In the genomic region with DNA sequence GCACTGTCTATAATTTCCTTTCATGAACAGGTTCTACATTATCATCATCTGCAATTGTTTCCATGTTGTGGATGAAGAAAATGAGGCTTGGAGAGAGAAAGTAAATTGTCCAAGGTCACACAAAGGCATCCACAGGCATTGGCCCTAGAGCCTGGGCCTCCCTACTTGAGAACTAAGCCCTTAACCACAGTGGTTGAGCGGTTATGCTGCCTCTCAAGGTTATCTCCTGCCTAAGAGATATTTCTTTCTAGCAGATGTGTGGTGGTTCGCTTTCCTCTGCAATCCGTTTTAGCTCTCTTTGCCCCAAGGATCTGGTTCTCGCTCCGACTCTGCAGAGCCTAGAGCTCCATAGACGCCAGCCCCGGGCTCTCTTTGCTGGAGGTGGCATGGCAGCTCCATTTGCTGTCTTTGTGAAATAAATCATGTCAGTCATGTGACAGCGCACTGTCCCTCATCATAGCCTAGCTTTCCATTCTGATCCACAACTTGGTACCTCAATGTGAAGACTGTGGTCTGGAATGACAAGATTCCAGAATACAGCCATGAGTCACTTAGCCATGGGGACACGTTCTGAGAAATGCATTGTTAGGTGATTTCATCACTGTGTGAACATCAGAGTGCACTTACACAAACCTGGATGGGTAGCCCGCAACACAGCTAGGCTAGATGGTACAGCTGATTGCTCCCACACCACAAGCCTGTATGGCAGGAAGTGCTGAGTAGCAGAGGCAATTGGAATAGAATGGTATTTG, we compare ENCODE assay signal across 11 cellular contexts. TPM values are rescaled to one million over a fixed set of nuclear protein-coding genes. Genes with fewer than 3 reads are reported as not detected.
DNase-seq lines count a peak whose midpoint lies in the region; ATAC-seq and TF ChIP-seq lines count a peak whose summit lies in the region.
"Had no signal": no experiment of that assay in that cellular context is flagged by ENCODE, and none has a peak within 500 bp of the region (broad histone marks: within the 10 kb centered on the region; RNA-seq: fewer than 3 reads in every experiment).

No MANE protein-coding gene starts in this region.

- H3K27me3 Mint-ChIP-seq in CD14-positive monocyte (ENCODE audit: low read depth in 3 of 3): peaks cover 1 to 4% (median 3%) of the 10 kb centered on the region in 3 donors
- peaks cover 24% of the 10 kb centered on the region for H3K27me3 Mint-ChIP-seq in T-helper 17 cell
- peaks cover 4% of the 10 kb centered on the region for H3K27me3 Mint-ChIP-seq in glutamatergic neuron (ENCODE audit: unreplicated experiment)

- H3K4me1 Mint-ChIP-seq in CD14-positive monocyte: peaks cover 64% of the 10 kb centered on the region
- peaks cover 12% of the 10 kb centered on the region for H3K4me1 Mint-ChIP-seq in T-helper 17 cell
- H3K4me1 Mint-ChIP-seq in glutamatergic neuron (ENCODE audit: low read depth, unreplicated experiment): peaks cover 7% of the 10 kb centered on the region

- H3K4me3 Mint-ChIP-seq in CD14-positive monocyte: no peak overlapping the region
- H3K4me3 Mint-ChIP-seq in T-helper 17 cell: no peak overlapping the region
- H3K4me3 Mint-ChIP-seq in glutamatergic neuron (ENCODE audit: unreplicated experiment): no peak overlapping the region
- H3K4me3 Mint-ChIP-seq: activated naive CD4-positive, alpha-beta T cell treated with anti-CD3 and anti-CD28 coated beads for 36 hours had no signal

- H3K36me3 Mint-ChIP-seq in CD14-positive monocyte: peaks cover 22 to 26% of the 10 kb centered on the region in 2 donors
- peaks cover 2% of the 10 kb centered on the region for H3K36me3 Mint-ChIP-seq in T-helper 17 cell (ENCODE audit: low read depth)
- peaks cover 12% of the 10 kb centered on the region for H3K36me3 Mint-ChIP-seq in glutamatergic neuron (ENCODE audit: unreplicated experiment)

- H3K9me3 Mint-ChIP-seq in CD14-positive monocyte (peaks cover 0 to 10% (median 6%) of the 10 kb centered on the region in 7 donors), glutamatergic neuron (ENCODE audit: unreplicated experiment) (no peaks in the 10 kb centered on the region)

- no peaks in the 10 kb centered on the region for H3K9me3 ChIP-seq in T-helper 17 cell (ENCODE audit: control insufficient read depth, low read length, poor library complexity, severe bottlenecking)

- ATAC-seq in T-helper 17 cell (peak; percentile 71), GM19035 (IDR thresholded peaks at IDR 0.05; ENCODE audit: unreplicated experiment) (no peak)

- intact Hi-C loops in CD14-positive monocyte (cut with micrococcal nuclease): no loop called here

- DNase-seq in CD14-positive monocyte (ENCODE audit: low spot score) (peak; percentile 68), HT-29 (ENCODE audit: low spot score) (peak; percentile 14), T-helper 17 cell (no peak), glutamatergic neuron (no peak), DMS114 treated with DMSO at 0.1 percent for 48 hours (lab: John Stamatoyannopoulos, UW; ENCODE audit: unreplicated experiment) (no peak), GDM1 (lab: John Stamatoyannopoulos, UW) (no peak), cerebellar cortex (ENCODE audit: low spot score) (no peak)
- DNase-seq: activated naive CD4-positive, alpha-beta T cell treated with anti-CD3 and anti-CD28 coated beads for 36 hours; Karpas-422; NCI-H526 treated with DMSO at 0.1 percent for 48 hours had no signal

- H3K27ac Mint-ChIP-seq in CD14-positive monocyte (peak overlapping the region; percentile 78 to 95 (median 92)), T-helper 17 cell (no peak overlapping the region), glutamatergic neuron (ENCODE audit: unreplicated experiment) (peak overlapping the region; percentile 9)
- H3K27ac Mint-ChIP-seq: activated naive CD4-positive, alpha-beta T cell treated with anti-CD3 and anti-CD28 coated beads for 36 hours had no signal

- TF ChIP-seq CTCF in CD14-positive monocyte (IDR thresholded peaks at IDR 0.05) (no peak), glutamatergic neuron (IDR thresholded peaks at IDR 0.05; ENCODE audit: partially characterized antibody, unreplicated experiment) (no peak)

RNA-seq across cellular contexts. Expression of gene RPS6KA4, which starts 27.2 kb away (rescaled TPM):
- 10 to 100 TPM; 16.2 to 24.5 TPM for polyA plus RNA-seq in CD14-positive monocyte
- total RNA-seq in HT-29 (2014; rRNA removed; shearing (Covaris generic)): 149 and 158 TPM in 2 replicates
- total RNA-seq in T-helper 17 cell: 10 to 100 TPM; 21.5 to 26.1 TPM
- total RNA-seq in glutamatergic neuron (ENCODE audit: unreplicated experiment): 3.2 TPM

RNA-seq across cellular contexts. Expression of gene CCDC88B, which starts 46.1 kb away (rescaled TPM):
- polyA plus RNA-seq in CD14-positive monocyte: 10 to 100 TPM in 1 of 2 donors, 1 to 10 TPM in 1; 8.2 to 18.9 TPM
- total RNA-seq in HT-29 (2014; rRNA removed; shearing (Covaris generic)): 11.4 and 12.8 TPM in 2 replicates
- total RNA-seq in T-helper 17 cell (100 to 1,000 TPM; 111 to 153 TPM), glutamatergic neuron (ENCODE audit: unreplicated experiment) (83.6 TPM)

Comparison
In these comparisons a context has a peak if more than half of its experiments do, and no peak if none do; other contexts are left out.
1. DNase-seq: peak in CD14-positive monocyte (single experiment) and HT-29 (single experiment); none in T-helper 17 cell (0 of 3), glutamatergic neuron (single experiment), DMS114 treated with DMSO at 0.1 percent for 48 hours (single experiment), GDM1 (single experiment) and cerebellar cortex (single experiment).